In the genomic region with DNA sequence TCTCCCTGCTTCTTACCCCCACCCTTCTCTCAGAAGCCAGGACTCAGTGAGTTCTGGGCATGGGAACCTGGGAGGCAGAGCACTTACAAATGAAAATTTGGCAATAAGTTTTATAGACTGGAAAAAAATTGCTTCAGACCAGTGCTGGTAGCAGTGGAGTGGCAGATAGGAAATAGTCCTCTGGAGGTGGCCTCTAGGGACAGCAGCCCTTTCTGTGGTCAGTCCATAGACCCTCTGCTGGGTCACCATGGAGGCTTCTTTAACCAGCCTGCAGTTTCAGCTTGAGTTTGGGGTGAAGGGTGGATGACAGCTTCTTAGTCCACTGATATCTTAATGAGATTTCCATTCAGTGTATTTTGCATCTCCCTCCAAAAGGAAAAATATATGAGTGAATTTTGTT, we compare ENCODE assay signal across 1 cellular context.
TF ChIP-seq lines count a peak whose summit lies in the region.

No MANE protein-coding gene starts in this region.

TF ChIP-seq in HepG2, 621 proteins besides CTCF, POLR2A, EP300 and RAD21 (continued from another document):
- TF ChIP-seq, protein P1, sequence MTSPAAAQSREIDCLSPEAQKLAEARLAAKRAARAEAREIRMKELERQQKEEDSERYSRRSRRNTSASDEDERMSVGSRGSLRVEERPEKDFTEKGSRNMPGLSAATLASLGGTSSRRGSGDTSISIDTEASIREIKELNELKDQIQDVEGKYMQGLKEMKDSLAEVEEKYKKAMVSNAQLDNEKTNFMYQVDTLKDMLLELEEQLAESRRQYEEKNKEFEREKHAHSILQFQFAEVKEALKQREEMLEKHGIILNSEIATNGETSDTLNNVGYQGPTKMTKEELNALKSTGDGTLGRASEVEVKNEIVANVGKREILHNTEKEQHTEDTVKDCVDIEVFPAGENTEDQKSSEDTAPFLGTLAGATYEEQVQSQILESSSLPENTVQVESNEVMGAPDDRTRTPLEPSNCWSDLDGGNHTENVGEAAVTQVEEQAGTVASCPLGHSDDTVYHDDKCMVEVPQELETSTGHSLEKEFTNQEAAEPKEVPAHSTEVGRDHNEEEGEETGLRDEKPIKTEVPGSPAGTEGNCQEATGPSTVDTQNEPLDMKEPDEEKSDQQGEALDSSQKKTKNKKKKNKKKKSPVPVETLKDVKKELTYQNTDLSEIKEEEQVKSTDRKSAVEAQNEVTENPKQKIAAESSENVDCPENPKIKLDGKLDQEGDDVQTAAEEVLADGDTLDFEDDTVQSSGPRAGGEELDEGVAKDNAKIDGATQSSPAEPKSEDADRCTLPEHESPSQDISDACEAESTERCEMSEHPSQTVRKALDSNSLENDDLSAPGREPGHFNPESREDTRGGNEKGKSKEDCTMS (CRISPR knock-in tag; conservative IDR thresholded peaks at IDR 0.05): no peak
- TF ChIP-seq, protein P2, sequence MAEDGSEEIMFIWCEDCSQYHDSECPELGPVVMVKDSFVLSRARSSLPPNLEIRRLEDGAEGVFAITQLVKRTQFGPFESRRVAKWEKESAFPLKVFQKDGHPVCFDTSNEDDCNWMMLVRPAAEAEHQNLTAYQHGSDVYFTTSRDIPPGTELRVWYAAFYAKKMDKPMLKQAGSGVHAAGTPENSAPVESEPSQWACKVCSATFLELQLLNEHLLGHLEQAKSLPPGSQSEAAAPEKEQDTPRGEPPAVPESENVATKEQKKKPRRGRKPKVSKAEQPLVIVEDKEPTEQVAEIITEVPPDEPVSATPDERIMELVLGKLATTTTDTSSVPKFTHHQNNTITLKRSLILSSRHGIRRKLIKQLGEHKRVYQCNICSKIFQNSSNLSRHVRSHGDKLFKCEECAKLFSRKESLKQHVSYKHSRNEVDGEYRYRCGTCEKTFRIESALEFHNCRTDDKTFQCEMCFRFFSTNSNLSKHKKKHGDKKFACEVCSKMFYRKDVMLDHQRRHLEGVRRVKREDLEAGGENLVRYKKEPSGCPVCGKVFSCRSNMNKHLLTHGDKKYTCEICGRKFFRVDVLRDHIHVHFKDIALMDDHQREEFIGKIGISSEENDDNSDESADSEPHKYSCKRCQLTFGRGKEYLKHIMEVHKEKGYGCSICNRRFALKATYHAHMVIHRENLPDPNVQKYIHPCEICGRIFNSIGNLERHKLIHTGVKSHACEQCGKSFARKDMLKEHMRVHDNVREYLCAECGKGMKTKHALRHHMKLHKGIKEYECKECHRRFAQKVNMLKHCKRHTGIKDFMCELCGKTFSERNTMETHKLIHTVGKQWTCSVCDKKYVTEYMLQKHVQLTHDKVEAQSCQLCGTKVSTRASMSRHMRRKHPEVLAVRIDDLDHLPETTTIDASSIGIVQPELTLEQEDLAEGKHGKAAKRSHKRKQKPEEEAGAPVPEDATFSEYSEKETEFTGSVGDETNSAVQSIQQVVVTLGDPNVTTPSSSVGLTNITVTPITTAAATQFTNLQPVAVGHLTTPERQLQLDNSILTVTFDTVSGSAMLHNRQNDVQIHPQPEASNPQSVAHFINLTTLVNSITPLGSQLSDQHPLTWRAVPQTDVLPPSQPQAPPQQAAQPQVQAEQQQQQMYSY (CRISPR knock-in tag; IDR thresholded peaks at IDR 0.05): no peak
- no peak for TF ChIP-seq ZNF326 (CRISPR knock-in tag; IDR thresholded peaks at IDR 0.05; ENCODE audit: borderline replicate concordance)
